ENCODE assay signal across 8 cellular contexts in the genomic region with DNA sequence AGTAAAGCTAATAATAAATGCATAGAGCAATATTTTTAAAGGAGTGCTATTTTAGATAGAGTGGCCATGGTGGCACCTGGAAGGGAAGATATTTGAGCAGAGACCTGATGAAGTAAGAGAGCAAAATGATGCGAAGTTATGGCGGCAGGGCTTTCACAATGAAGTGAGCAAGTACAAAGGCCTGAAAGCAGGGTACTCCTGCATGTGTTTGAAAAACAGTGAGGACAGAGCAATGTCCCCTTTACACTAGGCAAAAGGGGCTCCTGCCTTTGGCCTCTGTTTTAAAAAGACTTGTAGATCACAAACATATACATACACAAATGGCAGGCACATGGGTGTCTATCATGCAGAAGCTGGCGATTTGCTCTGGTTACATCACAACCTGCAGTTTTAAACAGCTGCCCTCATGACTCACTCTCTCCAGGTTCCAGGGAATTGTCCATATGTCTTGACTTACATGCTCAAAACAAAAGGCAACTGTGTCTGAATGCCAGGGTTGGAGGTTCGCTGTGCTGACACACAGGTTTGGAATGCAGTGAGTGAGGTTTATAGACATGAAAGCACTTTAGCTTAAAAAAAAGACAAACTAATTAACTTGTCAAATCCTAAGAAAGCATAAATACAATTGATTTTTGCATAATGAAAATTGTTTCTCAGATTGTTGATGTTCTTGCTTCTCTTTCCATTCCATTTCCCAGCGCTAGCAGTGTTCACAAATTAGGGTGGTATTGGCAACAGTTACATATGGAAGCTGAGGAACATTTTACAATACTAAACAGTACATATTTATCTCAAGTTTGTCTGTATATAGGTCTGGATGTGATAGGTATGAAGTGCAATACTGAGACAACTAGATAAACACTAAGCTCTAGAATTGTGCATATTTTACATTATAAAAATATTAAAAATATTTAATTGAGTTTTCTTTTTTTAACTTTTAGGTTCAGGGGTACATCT.
DNase-seq lines count a peak whose midpoint lies in the region; ATAC-seq and TF ChIP-seq lines count a peak whose summit lies in the region.

No MANE protein-coding gene starts in this region.

- H4K8ac ChIP-seq in H9 (replicated peaks; ENCODE audit: insufficient read length, low read depth, low read length), result no peak overlapping the region

- no peaks in the 10 kb centered on the region for H3K27me3 ChIP-seq in H9 (ENCODE audit: insufficient read depth, low read length)

- DNase-seq in 8988T (peak; percentile 11), H9 (peak; percentile 47), SW 1271 (lab: John Stamatoyannopoulos, UW) (peak; percentile 92 to 94), glutamatergic neuron (peak; percentile 31), NCI-H1092 (lab: John Stamatoyannopoulos, UW) (no peak), activated gamma-delta T cell (lab: John Stamatoyannopoulos, UW) (no peak), osteocyte (ENCODE audit: extremely low spot score, unreplicated experiment) (no peak)

- H4K5ac ChIP-seq in H9 (ENCODE audit: insufficient read length, low read depth, low read length), result no peak overlapping the region

- no peak overlapping the region for H3K14ac ChIP-seq in H9 (ENCODE audit: insufficient read depth, low read length)

- H3K27ac ChIP-seq in H9 (ENCODE audit: insufficient read length, low read depth, low read length), result no peak overlapping the region

- H3K4me3 Mint-ChIP-seq in H9, result no peak overlapping the region
- peak overlapping the region; percentile 5 for H3K4me3 Mint-ChIP-seq in glutamatergic neuron (ENCODE audit: unreplicated experiment)
- H3K4me3 Mint-ChIP-seq in osteocyte (ENCODE audit: unreplicated experiment), result no peak overlapping the region

- WGBS in H9 (ENCODE audit: extremely low coverage, insufficient read length, low lambda C conversion rate), result no CpG with 5 or more reads among the region's 5 CpGs

- H3K9me3 Mint-ChIP-seq in H9 (no peaks in the 10 kb centered on the region), glutamatergic neuron (ENCODE audit: unreplicated experiment) (peaks cover 2% of the 10 kb centered on the region), osteocyte (ENCODE audit: unreplicated experiment) (no peaks in the 10 kb centered on the region)

- no peak overlapping the region for H2BK120ac ChIP-seq in H9 (ENCODE audit: low read depth, low read length, poor library complexity, severe bottlenecking)

- no peak overlapping the region for H3K9ac ChIP-seq in H9 (ENCODE audit: extremely low read depth, insufficient read length, low read length)

- no peak overlapping the region for H2BK20ac ChIP-seq in H9 (ENCODE audit: low read depth, low read length, poor library complexity, severe bottlenecking)

- H3K4ac ChIP-seq in H9 (ENCODE audit: low read depth, low read length), result no peak overlapping the region

- no peak overlapping the region for H2AFZ ChIP-seq in H9 (ENCODE audit: low read length)

- no peak overlapping the region for H2BK15ac ChIP-seq in H9 (ENCODE audit: low read depth, low read length)

- no peak overlapping the region for H4K91ac ChIP-seq in H9 (ENCODE audit: insufficient read length, low read depth, low read length)

- no peaks in the 10 kb centered on the region for H4K20me1 ChIP-seq in H9 (ENCODE audit: control insufficient read depth, insufficient read depth, insufficient read length)

- no peaks in the 10 kb centered on the region for H3K9me3 ChIP-seq in H9 (ENCODE audit: control insufficient read depth, low read depth, low read length)

- H3K27ac Mint-ChIP-seq in H9 (no peak overlapping the region), glutamatergic neuron (ENCODE audit: unreplicated experiment) (peak overlapping the region; percentile 94), osteocyte (ENCODE audit: unreplicated experiment) (no peak overlapping the region)

- no peak overlapping the region for H2BK12ac ChIP-seq in H9 (ENCODE audit: insufficient read length, low read depth, low read length)

- ATAC-seq in HG02763 (IDR thresholded peaks at IDR 0.05; ENCODE audit: unreplicated experiment), result no peak

- no peak overlapping the region for H3T11ph ChIP-seq in H9 (ENCODE audit: low read length)

- no peak overlapping the region for H3K4me2 ChIP-seq in H9 (ENCODE audit: insufficient read depth, insufficient read length, low read length)

- TF ChIP-seq CTCF in H9 (conservative IDR thresholded peaks at IDR 0.05) (no peak), glutamatergic neuron (IDR thresholded peaks at IDR 0.05; ENCODE audit: partially characterized antibody, unreplicated experiment) (no peak), osteocyte (IDR thresholded peaks at IDR 0.05) (no peak)

- H2AK5ac ChIP-seq in H9 (ENCODE audit: insufficient read length, low read length), result no peak overlapping the region

- 0 out of 2 replicates have a peak, but pooled peaks cover 2% of the 10 kb centered on the region for H3K4me1 ChIP-seq in H9 (ENCODE audit: insufficient read depth, low read length)

- H3K23me2 ChIP-seq in H9 (ENCODE audit: insufficient read length, low read depth, low read length, poor library complexity, severe bottlenecking), result no peaks in the 10 kb centered on the region

- H3K27me3 Mint-ChIP-seq in H9 (ENCODE audit: low read depth) (no peaks in the 10 kb centered on the region), glutamatergic neuron (ENCODE audit: unreplicated experiment) (peaks cover 5% of the 10 kb centered on the region), osteocyte (ENCODE audit: unreplicated experiment) (no peaks in the 10 kb centered on the region)

- no peak overlapping the region for H3K18ac ChIP-seq in H9 (ENCODE audit: insufficient read length, low read depth, low read length)

- no peak overlapping the region for H2BK5ac ChIP-seq in H9 (ENCODE audit: insufficient read length, low read length)

- H3K79me1 ChIP-seq in H9 (ENCODE audit: insufficient read depth, low read depth, low read length, poor library complexity, severe bottlenecking), result no peaks in the 10 kb centered on the region

- no peaks in the 10 kb centered on the region for H3K79me2 ChIP-seq in H9 (ENCODE audit: insufficient read depth, low read length)

- no peak overlapping the region for H3K23ac ChIP-seq in H9 (ENCODE audit: insufficient read length, low read depth, low read length)

- no peak overlapping the region for H3K56ac ChIP-seq in H9 (ENCODE audit: insufficient read length, low read depth, low read length)

- peaks cover 5 to 8% of the 10 kb centered on the region in 2 experiments; a peak in 3 of 4 replicates for H3K4me1 Mint-ChIP-seq in H9
- H3K4me1 Mint-ChIP-seq in glutamatergic neuron (ENCODE audit: low read depth, unreplicated experiment), result peaks cover 23% of the 10 kb centered on the region
- no peaks in the 10 kb centered on the region for H3K4me1 Mint-ChIP-seq in osteocyte (ENCODE audit: unreplicated experiment)

- H3K36me3 Mint-ChIP-seq in H9 (ENCODE audit: insufficient read depth in 1 of 3, low read depth in 3 of 3) (no peaks in the 10 kb centered on the region), glutamatergic neuron (ENCODE audit: unreplicated experiment) (no peaks in the 10 kb centered on the region), osteocyte (ENCODE audit: unreplicated experiment) (no peaks in the 10 kb centered on the region)

Comparison
In these comparisons a context has a peak if more than half of its experiments do, and no peak if none do; other contexts are left out.
1. DNase-seq: peak in 8988T (single experiment), H9 (single experiment), SW 1271 (2 of 2) and glutamatergic neuron (single experiment); none in NCI-H1092 (single experiment), activated gamma-delta T cell (single experiment) and osteocyte (single experiment).